In genomic region chr12:6778571-6779550, GRCh38 we compare ENCODE assay signal across 1 cellular context.
TF ChIP-seq lines count a peak whose summit lies in the region.

No MANE protein-coding gene starts in this region.

TF ChIP-seq in HepG2, 621 proteins besides CTCF, POLR2A, EP300 and RAD21 (continued from another document and continues in another):
- TF ChIP-seq ARID4A (CRISPR knock-in tag; IDR thresholded peaks at IDR 0.05; ENCODE audit: borderline replicate concordance): peak; percentile 65
- peak; percentile 65 for TF ChIP-seq PHF21A (CRISPR knock-in tag; IDR thresholded peaks at IDR 0.05)
- peak; percentile 76; the same call in 1 of the 2 replicates for TF ChIP-seq YEATS2 (CRISPR knock-in tag; IDR thresholded peaks at IDR 0.05; ENCODE audit: borderline replicate concordance)
- TF ChIP-seq CREM (IDR thresholded peaks at IDR 0.05): peak; percentile 11; the same call in 1 of the 2 replicates
- TF ChIP-seq CREM (CRISPR knock-in tag; IDR thresholded peaks at IDR 0.05): no peak
- no peak for TF ChIP-seq FOXJ3 (CRISPR knock-in tag; IDR thresholded peaks at IDR 0.05; ENCODE audit: borderline replicate concordance)
- no peak for TF ChIP-seq NR2C2 (CRISPR knock-in tag; IDR thresholded peaks at IDR 0.05; ENCODE audit: borderline replicate concordance)
- 0 out of 2 replicates have a peak, but pooled peaks have one; percentile 37 for TF ChIP-seq SRF (IDR thresholded peaks at IDR 0.05; ENCODE audit: low read depth, low read length)
- TF ChIP-seq TBL1XR1 (IDR thresholded peaks at IDR 0.05; ENCODE audit: borderline replicate concordance, low read length, partially characterized antibody): no peak
- 0 out of 2 replicates have a peak, but pooled peaks have one; percentile 29 for TF ChIP-seq ZNF12 (CRISPR knock-in tag; IDR thresholded peaks at IDR 0.05)
- TF ChIP-seq ZNF224 (CRISPR knock-in tag; IDR thresholded peaks at IDR 0.05): no peak
- no peak for TF ChIP-seq SRSF4 (IDR thresholded peaks at IDR 0.05; ENCODE audit: low read depth, low read length, poor library complexity, severe bottlenecking)
- 0 out of 2 replicates have a peak, but pooled peaks have one; percentile 40 for TF ChIP-seq ZNF740 (CRISPR knock-in tag; IDR thresholded peaks at IDR 0.05)
- TF ChIP-seq BCL3 (CRISPR knock-in tag; IDR thresholded peaks at IDR 0.05): no peak
- TF ChIP-seq HNRNPLL (IDR thresholded peaks at IDR 0.05; ENCODE audit: low read depth, low read length, poor library complexity, severe bottlenecking): peak; percentile 65
- TF ChIP-seq SNAPC2 (CRISPR knock-in tag; IDR thresholded peaks at IDR 0.05): no peak
- TF ChIP-seq IRF9 (CRISPR knock-in tag; IDR thresholded peaks at IDR 0.05; ENCODE audit: borderline replicate concordance): peak; percentile 93
- no peak for TF ChIP-seq ATF3 (CRISPR knock-in tag; IDR thresholded peaks at IDR 0.05)
- no peak for TF ChIP-seq EEA1 (CRISPR knock-in tag; IDR thresholded peaks at IDR 0.05; ENCODE audit: borderline replicate concordance)
- TF ChIP-seq ZNF784 (CRISPR knock-in tag; IDR thresholded peaks at IDR 0.05; ENCODE audit: borderline replicate concordance): peak; percentile 62; the same call in 1 of the 2 replicates
- no peak for TF ChIP-seq TMF1 (CRISPR knock-in tag; IDR thresholded peaks at IDR 0.05; ENCODE audit: low read depth)
- TF ChIP-seq RFX3 (CRISPR knock-in tag; IDR thresholded peaks at IDR 0.05): no peak
- TF ChIP-seq SPEN (CRISPR knock-in tag; IDR thresholded peaks at IDR 0.05; ENCODE audit: low read depth): peak; percentile 64; the same call in 1 of the 2 replicates
- peak; percentile 77 for TF ChIP-seq JARID2 (CRISPR knock-in tag; IDR thresholded peaks at IDR 0.05; ENCODE audit: insufficient replicate concordance)
- TF ChIP-seq TFAP4 (IDR thresholded peaks at IDR 0.05; ENCODE audit: borderline replicate concordance, low read depth): peak; percentile 59; the same call in 1 of the 2 replicates
- TF ChIP-seq PHF5A (CRISPR knock-in tag; IDR thresholded peaks at IDR 0.05; ENCODE audit: low read depth, unreplicated experiment): peak; percentile 68
- TF ChIP-seq NFKBIZ (CRISPR knock-in tag; IDR thresholded peaks at IDR 0.05): 0 out of 2 replicates have a peak, but pooled peaks have one; percentile 39
- TF ChIP-seq RARA (CRISPR knock-in tag; IDR thresholded peaks at IDR 0.05): peak; percentile 65
- TF ChIP-seq ZNF292 (CRISPR knock-in tag; IDR thresholded peaks at IDR 0.05; ENCODE audit: borderline replicate concordance, low read depth): peak; percentile 88; the same call in 1 of the 2 replicates
- TF ChIP-seq AHR (CRISPR knock-in tag; IDR thresholded peaks at IDR 0.05): 0 out of 2 replicates have a peak, but pooled peaks have one; percentile 83
- no peak for TF ChIP-seq ZNF720 (CRISPR knock-in tag; IDR thresholded peaks at IDR 0.05)
- TF ChIP-seq ZNF792 (CRISPR knock-in tag; IDR thresholded peaks at IDR 0.05): no peak
- no peak; the same call in 1 of the 2 replicates for TF ChIP-seq CAMTA2 (CRISPR knock-in tag; IDR thresholded peaks at IDR 0.05; ENCODE audit: borderline replicate concordance)
- TF ChIP-seq RFX1 (IDR thresholded peaks at IDR 0.05): no peak
- no peak for TF ChIP-seq CEBPZ (IDR thresholded peaks at IDR 0.05; ENCODE audit: low read length)
- no peak for TF ChIP-seq ZBTB1 (CRISPR knock-in tag; IDR thresholded peaks at IDR 0.05; ENCODE audit: borderline replicate concordance)
- peak; percentile 87 for TF ChIP-seq XRCC5 (optimal IDR thresholded peaks at IDR 0.05; ENCODE audit: low read length)
- no peak for TF ChIP-seq FIP1L1 (IDR thresholded peaks at IDR 0.05; ENCODE audit: borderline replicate concordance, insufficient read depth, low read depth, low read length)
- TF ChIP-seq FOSL2 (CRISPR knock-in tag; IDR thresholded peaks at IDR 0.05): peak; percentile 50
- TF ChIP-seq ZNF264 (CRISPR knock-in tag; IDR thresholded peaks at IDR 0.05): no peak
- no peak for TF ChIP-seq GRHL1 (CRISPR knock-in tag; conservative IDR thresholded peaks at IDR 0.05)
- TF ChIP-seq ATF2 (CRISPR knock-in tag; IDR thresholded peaks at IDR 0.05): peak; percentile 56; the same call in 1 of the 2 replicates
- no peak for TF ChIP-seq GMEB2 (CRISPR knock-in tag; IDR thresholded peaks at IDR 0.05; ENCODE audit: low read depth)
- TF ChIP-seq ZNF558 (CRISPR knock-in tag; IDR thresholded peaks at IDR 0.05; ENCODE audit: borderline replicate concordance): no peak
- TF ChIP-seq SYNCRIP (IDR thresholded peaks at IDR 0.05; ENCODE audit: insufficient read depth, low read depth, low read length): no peak
- TF ChIP-seq IRX3 (CRISPR knock-in tag; IDR thresholded peaks at IDR 0.05; ENCODE audit: borderline replicate concordance, low read depth): no peak
